ENCODE assay signal across 8 cellular contexts in the genomic region with DNA sequence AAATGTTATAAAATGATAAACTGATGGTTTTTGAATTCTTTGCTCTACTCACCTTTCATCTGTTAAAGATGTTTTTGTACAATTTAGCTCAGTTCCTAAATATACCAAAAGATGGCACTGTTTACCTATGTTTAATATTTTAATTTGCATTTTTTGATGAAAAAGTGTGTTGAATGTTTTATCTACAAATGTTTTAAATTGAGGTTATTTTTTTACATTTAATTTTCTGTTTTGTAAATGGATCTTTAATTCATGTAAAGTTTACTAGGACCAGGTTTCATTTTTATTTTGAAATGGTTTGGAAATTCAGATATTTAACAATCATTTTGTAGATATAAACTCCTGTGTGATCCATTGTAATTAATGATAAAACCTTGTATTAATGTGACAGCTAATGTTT. TPM values are rescaled to one million over a fixed set of nuclear protein-coding genes. Genes with fewer than 3 reads are reported as not detected.
DNase-seq lines count a peak whose midpoint lies in the region; TF ChIP-seq lines count a peak whose summit lies in the region.
"Had no signal": no experiment of that assay in that cellular context is flagged by ENCODE, and none has a peak within 500 bp of the region (broad histone marks: within the 10 kb centered on the region; RNA-seq: fewer than 3 reads in every experiment).

No MANE protein-coding gene starts in this region.

- no peaks in the 10 kb centered on the region for H3K9me3 Mint-ChIP-seq in activated CD4-positive, alpha-beta memory T cell treated with anti-CD3 and anti-CD28 coated beads, Interleukin-2, amount 10 ng/mL, durations not matched to agents 7 days and 5 days

- peak; percentile 41 for TF ChIP-seq CTCF in LNCaP clone FGC (IDR thresholded peaks at IDR 0.05; ENCODE audit: control insufficient read depth, extremely low read depth, insufficient read depth)

- H3K4me1 Mint-ChIP-seq in activated CD4-positive, alpha-beta memory T cell treated with anti-CD3 and anti-CD28 coated beads, Interleukin-2, amount 10 ng/mL, durations not matched to agents 7 days and 5 days = peaks cover 12% of the 10 kb centered on the region

- H3K4me3 ChIP-seq in LNCaP clone FGC (ENCODE audit: low read depth, low read length) = no peak overlapping the region
- H3K4me3 ChIP-seq: skin epidermis had no signal

- no peaks in the 10 kb centered on the region for H3K27me3 Mint-ChIP-seq in activated CD4-positive, alpha-beta memory T cell treated with anti-CD3 and anti-CD28 coated beads, Interleukin-2, amount 10 ng/mL, durations not matched to agents 7 days and 5 days

- CTCF ChIA-PET in activated CD4-positive, alpha-beta memory T cell treated with anti-CD3 and anti-CD28 coated beads, Interleukin-2, amount 10 ng/mL, durations not matched to agents 7 days and 5 days (lab: Charles Lee) = interaction anchor here (0.7 to 4.2 kb wide), 17 partner anchors 9 to 1029 kb away, joined by 3 to 80 read pairs (median 4); a partner anchor contains a TSS

- H3K27ac Mint-ChIP-seq in activated CD4-positive, alpha-beta memory T cell treated with anti-CD3 and anti-CD28 coated beads, Interleukin-2, amount 10 ng/mL, durations not matched to agents 7 days and 5 days = no peak overlapping the region

- DNase-seq in EL (peak; percentile 34), LNCaP clone FGC (ENCODE audit: low read depth) (no peak), astrocyte of the hippocampus (ENCODE audit: low read depth, low spot score) (peak; percentile 50), medulla oblongata (ENCODE audit: extremely low spot score) (peak; percentile 48), SKM-1 (lab: John Stamatoyannopoulos, UW; ENCODE audit: unreplicated experiment) (no peak)
- no peak for DNase-seq in activated CD8-positive, alpha-beta memory T cell treated with anti-CD3 and anti-CD28 coated beads, Interleukin-2, amount 50 U/mL, for 48 hours
- no peak for DNase-seq in activated CD4-positive, alpha-beta memory T cell treated with anti-CD3 and anti-CD28 coated beads, Interleukin-2, amount 10 ng/mL, durations not matched to agents 7 days and 5 days

- H3K36me3 Mint-ChIP-seq in activated CD4-positive, alpha-beta memory T cell treated with anti-CD3 and anti-CD28 coated beads, Interleukin-2, amount 10 ng/mL, durations not matched to agents 7 days and 5 days (ENCODE audit: low read depth) = peaks cover 9% of the 10 kb centered on the region

- H3K4me3 Mint-ChIP-seq in activated CD4-positive, alpha-beta memory T cell treated with anti-CD3 and anti-CD28 coated beads, Interleukin-2, amount 10 ng/mL, durations not matched to agents 7 days and 5 days = no peak overlapping the region

- POLR2A ChIA-PET in activated CD4-positive, alpha-beta memory T cell treated with anti-CD3 and anti-CD28 coated beads, Interleukin-2, amount 10 ng/mL, durations not matched to agents 7 days and 5 days (lab: Charles Lee) = interaction anchor here (0.6 to 2.2 kb wide), 5 partner anchors 10 to 1029 kb away, joined by 3 to 11 read pairs (median 3); a partner anchor contains a TSS

RNA-seq across cellular contexts. Expression of a gene that starts 30.0 kb away (rescaled TPM):
- total RNA-seq in activated CD4-positive, alpha-beta memory T cell treated with anti-CD3 and anti-CD28 coated beads, Interleukin-2, amount 10 ng/mL, durations not matched to agents 7 days and 5 days = 10 to 100 TPM; 21.2 to 23.0 TPM

Comparison
In these comparisons a context has a peak if more than half of its experiments do, and no peak if none do; other contexts are left out.
1. DNase-seq: peak in EL (single experiment), astrocyte of the hippocampus (single experiment) and medulla oblongata (single experiment); none in LNCaP clone FGC (single experiment), activated CD8-positive, alpha-beta memory T cell treated with anti-CD3 and anti-CD28 coated beads, Interleukin-2, amount 50 U/mL, for 48 hours (single experiment), SKM-1 (single experiment) and activated CD4-positive, alpha-beta memory T cell treated with anti-CD3 and anti-CD28 coated beads, Interleukin-2, amount 10 ng/mL, durations not matched to agents 7 days and 5 days (single experiment).